In genomic region chr11:22337571-22338464, GRCh38 we compare ENCODE assay signal across 9 cellular contexts. TPM values are rescaled to one million over a fixed set of nuclear protein-coding genes. Genes with fewer than 3 reads are reported as not detected.
A peak's percentile ranks its signal among the peaks of the same experiment; 100 is the strongest.
DNase-seq lines count a peak whose midpoint lies in the region; ATAC-seq, FAIRE-seq and TF ChIP-seq lines count a peak whose summit lies in the region.
"Had no signal": no experiment of that assay in that cellular context is flagged by ENCODE, and none has a peak within 500 bp of the region (broad histone marks: within the 10 kb centered on the region; RNA-seq: fewer than 3 reads in every experiment).

Gene SLC17A6, plus strand, starts transcription at chr11:22338381. Its CDS starts 153 bp downstream, at chr11:22338534.

- CTCF ChIA-PET in GM12878 (lab: Yijun Ruan, JAX) = interaction anchor here (0.5 to 4.7 kb wide), 6 partner anchors 10 to 598 kb away, joined by 3 to 44 read pairs (median 6); partner anchors contain the start of gene SVIP

- intact Hi-C loops in GM12878 (cut with micrococcal nuclease; ENCODE audit: unreplicated experiment) = no loop called here

- no peak for TF ChIP-seq POLR2A in GM12878 (IDR thresholded peaks at IDR 0.05; ENCODE audit: low read depth, low read length)

- H3K4me2 ChIP-seq in GM12878 (ENCODE audit: control insufficient read depth, insufficient read depth) (no peak within 1 kb of the TSS), neural progenitor cell (peak within 1 kb of the TSS; percentile 31)

- no peak within 1 kb of the TSS for H3K27ac Mint-ChIP-seq in neural progenitor cell

- H3K4me3 ChIP-seq in GM12878 (no peak within 1 kb of the TSS), neural progenitor cell (no peak within 1 kb of the TSS)

- H3K4me1 Mint-ChIP-seq in neural progenitor cell = peaks cover 20% of the 10 kb centered on the region

- H3K36me3 Mint-ChIP-seq in neural progenitor cell = no peaks in the 10 kb centered on the region

- BruUV-seq in GM12878 (replicated peaks; lab: Mats Ljungman, UMichigan) = no TSS peak

- TF ChIP-seq CTCF in GM12878 (IDR thresholded peaks at IDR 0.05 in 2 of 3, conservative IDR thresholded peaks at IDR 0.05 in 1 of 3; ENCODE audit: control insufficient read depth in 2 of 3, extremely low read depth in 1 of 3, insufficient read depth in 1 of 3, low read depth in 3 of 3, low read length in 3 of 3) = no peak
- TF ChIP-seq CTCF in neural progenitor cell (IDR thresholded peaks at IDR 0.05) = no peak

- H3K4me1 ChIP-seq in GM12878 (ENCODE audit: control insufficient read depth, insufficient read depth, low read length) (no peaks in the 10 kb centered on the region), neural progenitor cell (peaks cover 13% of the 10 kb centered on the region)

- H3K27me3 Mint-ChIP-seq in neural progenitor cell (ENCODE audit: insufficient read depth, low read depth) = peaks cover 43% of the 10 kb centered on the region

- TF ChIP-seq RAD21 in GM12878 (IDR thresholded peaks at IDR 0.05; ENCODE audit: insufficient read depth, low read depth, low read length) = no peak

- POLR2A ChIA-PET in GM12878 (lab: Charles Lee) = interaction anchor here (0.7 kb wide), 1 partner anchor 20 kb away, joined by 3 read pairs; no protein-coding TSS in a partner anchor

- TF ChIP-seq EP300 in GM12878 (IDR thresholded peaks at IDR 0.05; ENCODE audit: borderline replicate concordance in 1 of 2, control insufficient read depth in 1 of 2, low read depth in 2 of 2, low read length in 2 of 2) = no peak

- H3K79me2 ChIP-seq in GM12878 (ENCODE audit: control insufficient read depth, insufficient read depth, low read length) (no peaks in the 10 kb centered on the region), neural progenitor cell (ENCODE audit: low read depth) (no peaks in the 10 kb centered on the region)

- 12% methylated on average over 26 of the region's 26 CpGs for WGBS in GM12878 (ENCODE audit: insufficient coverage, insufficient replicate concordance, low lambda C conversion rate, missing lambda C conversion rate)

- peak; percentile 76 for ATAC-seq in GM12878
- ATAC-seq in HG03571 (IDR thresholded peaks at IDR 0.05; ENCODE audit: unreplicated experiment) = no peak
- no peak for ATAC-seq in HG02588 (IDR thresholded peaks at IDR 0.05; ENCODE audit: unreplicated experiment)

- peak; percentile 18 for FAIRE-seq in GM12878 (lab: Jason Lieb, UNC)

- peaks cover 11% of the 10 kb centered on the region for H3F3A ChIP-seq in neural progenitor cell (ENCODE audit: low read depth)

- H3K36me3 ChIP-seq in GM12878 (ENCODE audit: control insufficient read depth in 2 of 2, insufficient read depth in 2 of 2, low read length in 1 of 2) (no peaks in the 10 kb centered on the region), neural progenitor cell (no peaks in the 10 kb centered on the region)

- H3K9me3 Mint-ChIP-seq in neural progenitor cell = peaks cover 9% of the 10 kb centered on the region

- peak; percentile 12 for DNase-seq in activated CD4-positive, alpha-beta T cell treated with anti-CD3 and anti-CD28 coated beads for 48 hours
- no peak for DNase-seq in activated CD4-positive, alpha-beta T cell treated with anti-CD3 and anti-CD28 coated beads for 1 hour
- DNase-seq in NCI-H1105 (lab: John Stamatoyannopoulos, UW) = peak; percentile 46
- DNase-seq in GM12878 (ENCODE audit: low read depth, low spot score) = no peak
- DNase-seq in neural progenitor cell (ENCODE audit: low spot score) = peak; percentile 90
- DNase-seq in COLO668 (lab: John Stamatoyannopoulos, UW; ENCODE audit: unreplicated experiment) = no peak

- no peaks in the 10 kb centered on the region for H4K20me1 ChIP-seq in GM12878 (ENCODE audit: control insufficient read depth, insufficient read depth)
- H4K20me1 ChIP-seq in neural progenitor cell (ENCODE audit: low read depth) = peaks cover 36% of the 10 kb centered on the region

- in situ Hi-C loops in GM12878 (cut with MboI) = loop anchor here (5.0 kb wide), 1 partner anchor 444 kb away; no protein-coding TSS in a partner anchor

- SMC1A ChIA-PET in GM12878 (lab: Charles Lee; ENCODE audit: uncharacterized antibody, unreplicated experiment) = interaction anchor here (1.0 to 3.6 kb wide), 2 partner anchors 201 to 450 kb away, joined by 3 to 18 read pairs; no protein-coding TSS in a partner anchor

- H3K9ac ChIP-seq in GM12878 (ENCODE audit: control insufficient read depth, insufficient read depth, low read length) = no peak within 1 kb of the TSS
- H3K9ac ChIP-seq in neural progenitor cell = no peak within 1 kb of the TSS

- peak within 1 kb of the TSS; percentile 75 for H3K4me3 Mint-ChIP-seq in neural progenitor cell

- H3K27ac ChIP-seq in GM12878 (ENCODE audit: control insufficient read depth, insufficient read depth) = no peak within 1 kb of the TSS
- H3K27ac ChIP-seq in neural progenitor cell = no peak within 1 kb of the TSS
- H3K27ac ChIP-seq: VCaP had no signal

- RAD21 ChIA-PET in GM12878 (lab: Charles Lee; ENCODE audit: unreplicated experiment) = interaction anchor here (0.8 to 1.5 kb wide), 4 partner anchors 202 to 489 kb away, joined by 3 to 4 read pairs (median 4); no protein-coding TSS in a partner anchor

- H3K27me3 ChIP-seq in GM12878 (replicated peaks in 1 of 2; ENCODE audit: control insufficient read depth in 2 of 2, insufficient read depth in 2 of 2, low read length in 1 of 2) = peaks cover 15 to 24% of the 10 kb centered on the region in 2 experiments
- peaks cover 62% of the 10 kb centered on the region for H3K27me3 ChIP-seq in neural progenitor cell

- no peak within 1 kb of the TSS for H2AFZ ChIP-seq in GM12878 (ENCODE audit: control insufficient read depth, low read depth, low read length)
- H2AFZ ChIP-seq in neural progenitor cell (replicated peaks) = no peak within 1 kb of the TSS

- H3K9me3 ChIP-seq in GM12878 (replicated peaks; ENCODE audit: control insufficient read depth, insufficient read depth, low read length) (no peaks in the 10 kb centered on the region), neural progenitor cell (ENCODE audit: low read depth) (no peaks in the 10 kb centered on the region)

TF ChIP-seq in GM12878, 131 proteins besides CTCF, POLR2A, EP300 and RAD21:
- TF ChIP-seq ZNF384 (IDR thresholded peaks at IDR 0.05; ENCODE audit: borderline replicate concordance, low read depth, low read length) = peak; percentile 51; the same call in 1 of the 2 replicates
- no peak for TF ChIP-seq RB1 (IDR thresholded peaks at IDR 0.05; ENCODE audit: borderline replicate concordance)
- TF ChIP-seq SUZ12 (IDR thresholded peaks at IDR 0.05; ENCODE audit: unreplicated experiment) = no peak
- TF ChIP-seq, protein P1, sequence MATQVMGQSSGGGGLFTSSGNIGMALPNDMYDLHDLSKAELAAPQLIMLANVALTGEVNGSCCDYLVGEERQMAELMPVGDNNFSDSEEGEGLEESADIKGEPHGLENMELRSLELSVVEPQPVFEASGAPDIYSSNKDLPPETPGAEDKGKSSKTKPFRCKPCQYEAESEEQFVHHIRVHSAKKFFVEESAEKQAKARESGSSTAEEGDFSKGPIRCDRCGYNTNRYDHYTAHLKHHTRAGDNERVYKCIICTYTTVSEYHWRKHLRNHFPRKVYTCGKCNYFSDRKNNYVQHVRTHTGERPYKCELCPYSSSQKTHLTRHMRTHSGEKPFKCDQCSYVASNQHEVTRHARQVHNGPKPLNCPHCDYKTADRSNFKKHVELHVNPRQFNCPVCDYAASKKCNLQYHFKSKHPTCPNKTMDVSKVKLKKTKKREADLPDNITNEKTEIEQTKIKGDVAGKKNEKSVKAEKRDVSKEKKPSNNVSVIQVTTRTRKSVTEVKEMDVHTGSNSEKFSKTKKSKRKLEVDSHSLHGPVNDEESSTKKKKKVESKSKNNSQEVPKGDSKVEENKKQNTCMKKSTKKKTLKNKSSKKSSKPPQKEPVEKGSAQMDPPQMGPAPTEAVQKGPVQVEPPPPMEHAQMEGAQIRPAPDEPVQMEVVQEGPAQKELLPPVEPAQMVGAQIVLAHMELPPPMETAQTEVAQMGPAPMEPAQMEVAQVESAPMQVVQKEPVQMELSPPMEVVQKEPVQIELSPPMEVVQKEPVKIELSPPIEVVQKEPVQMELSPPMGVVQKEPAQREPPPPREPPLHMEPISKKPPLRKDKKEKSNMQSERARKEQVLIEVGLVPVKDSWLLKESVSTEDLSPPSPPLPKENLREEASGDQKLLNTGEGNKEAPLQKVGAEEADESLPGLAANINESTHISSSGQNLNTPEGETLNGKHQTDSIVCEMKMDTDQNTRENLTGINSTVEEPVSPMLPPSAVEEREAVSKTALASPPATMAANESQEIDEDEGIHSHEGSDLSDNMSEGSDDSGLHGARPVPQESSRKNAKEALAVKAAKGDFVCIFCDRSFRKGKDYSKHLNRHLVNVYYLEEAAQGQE (IDR thresholded peaks at IDR 0.05; ENCODE audit: low read depth, low read length) = peak; percentile 95

RNA-seq across cellular contexts. Expression of gene SLC17A6, which starts in this region (rescaled TPM):
- total RNA-seq in GM12878 (2013; cell fraction: nucleolus; rRNA removed) = not detected in 2 replicates
- total RNA-seq in GM12878 (2014; rRNA removed) (not detected in 2 replicates), GM12878 (2014; rRNA removed; fragmentation: Illumina TruSeq; extraction: Trizol) (not detected in 2 replicates), GM12878 (2021) (not detected in 2 replicates), neural progenitor cell (ENCODE audit: low replicate concordance) (not detected in 2 replicates)
- not detected for polyA plus RNA-seq in GM12878 (2011; ENCODE audit: low read depth)
- polyA plus RNA-seq in GM12878 (2011; rRNA removed) (not detected in 2 replicates), GM12878 (2014; fragmentation: Illumina TruSeq; extraction: Trizol) (not detected in 2 replicates), GM12878 (2014; fragmentation: Nextera tagmentation; extraction: Ambion mirVana) (not detected), GM12878 (2014; rRNA removed) (not detected in 2 replicates), GM12878 (2016; fragmentation: Nextera tagmentation; extraction: Ambion mirVana) (not detected)
- polyA plus RNA-seq in GM12878 (2011; cell fraction: cytosol; rRNA removed) = not detected in 2 replicates
- not detected in 2 replicates for polyA plus RNA-seq in GM12878 (2011; cell fraction: nucleus; rRNA removed)
- not detected in 2 replicates for polyA plus RNA-seq in GM12878 (2012)
- polyA minus RNA-seq in GM12878 (2011; rRNA and poly(A)+ RNA removed) = not detected in 2 replicates
- not detected in 2 replicates for polyA minus RNA-seq in GM12878 (2011; cell fraction: cytosol; rRNA and poly(A)+ RNA removed)
- polyA minus RNA-seq in GM12878 (2011; cell fraction: nucleus; rRNA and poly(A)+ RNA removed) = not detected in 2 replicates

Comparison
In these comparisons a context has a peak if more than half of its experiments do, and no peak if none do; other contexts are left out.
1. DNase-seq: peak in activated CD4-positive, alpha-beta T cell treated with anti-CD3 and anti-CD28 coated beads for 48 hours (single experiment) and NCI-H1105 (single experiment); none in activated CD4-positive, alpha-beta T cell treated with anti-CD3 and anti-CD28 coated beads for 1 hour (single experiment), GM12878 (single experiment) and COLO668 (single experiment).
2. Peak in ATAC-seq in GM12878; RNA of the gene not detected or under 1 TPM.
3. Peak in DNase-seq and H3K4me2 ChIP-seq in neural progenitor cell; RNA of the gene not detected or under 1 TPM.